15 cellular contexts compared by ENCODE assay signal in the genomic region with DNA sequence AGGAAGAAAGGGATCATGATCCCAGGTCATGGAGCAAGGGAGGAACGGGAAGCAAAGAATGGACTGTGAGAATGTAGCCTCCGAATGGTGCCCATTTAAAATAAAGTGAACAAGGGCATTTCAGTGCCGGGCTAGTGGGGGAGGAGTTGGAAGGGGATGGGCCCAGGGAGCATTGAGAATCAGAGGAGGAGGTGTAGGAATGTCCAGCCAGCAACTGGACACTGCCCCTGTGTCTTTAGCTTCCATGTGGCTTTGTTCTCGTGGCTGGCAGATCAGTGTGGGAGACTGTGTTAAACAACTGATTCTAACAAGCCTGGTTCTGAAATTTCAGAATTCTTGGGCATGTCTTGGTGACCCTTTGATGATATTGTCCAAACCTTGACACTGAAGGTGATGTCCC. TPM values are rescaled to one million over a fixed set of nuclear protein-coding genes. Genes with fewer than 3 reads are reported as not detected.
A peak's percentile ranks its signal among the peaks of the same experiment; 100 is the strongest.
DNase-seq lines count a peak whose midpoint lies in the region; ATAC-seq and TF ChIP-seq lines count a peak whose summit lies in the region.
"Had no signal": no experiment of that assay in that cellular context is flagged by ENCODE, and none has a peak within 500 bp of the region (broad histone marks: within the 10 kb centered on the region; RNA-seq: fewer than 3 reads in every experiment).

No MANE protein-coding gene starts in this region.

- DNase-seq in C1 segment of cervical spinal cord (lab: John Stamatoyannopoulos, UW), result peak in 9 of 14 donors; percentile 5 to 56 (median 38)
- DNase-seq in SK-MEL-5 (ENCODE audit: low read depth, low spot score), result peak; percentile 27
- DNase-seq in dorsolateral prefrontal cortex, result peak in 9 of 10 donors; percentile 18 to 75 (median 56)
- peak in 46 of 56 donors; percentile 6 to 75 (median 42) for DNase-seq in nucleus accumbens (lab: John Stamatoyannopoulos, UW)
- DNase-seq in CD14-positive monocyte (ENCODE audit: low spot score), result no peak
- DNase-seq in NCI-H748 (lab: John Stamatoyannopoulos, UW; ENCODE audit: unreplicated experiment), result no peak
- DNase-seq: activated naive CD4-positive, alpha-beta T cell treated with Interleukin-2 at 50 U/mL for 16 hours; cerebellar nuclear complex; DMS79 treated with DMSO at 0.1 percent for 48 hours; left lung; MG63; NCI-H2029 had no signal

- ATAC-seq in GM21360 (IDR thresholded peaks at IDR 0.05; ENCODE audit: unreplicated experiment) (no peak), GM18867 (IDR thresholded peaks at IDR 0.05; ENCODE audit: unreplicated experiment) (no peak)
- ATAC-seq: left lung had no signal

- H3K27me3 ChIP-seq in dorsolateral prefrontal cortex, result no peaks in the 10 kb centered on the region
- H3K27me3 ChIP-seq: left lung, MG63, suprapubic skin had no signal

- intact Hi-C loops in dorsolateral prefrontal cortex (cut with DNase I), result loop anchor here (10.0 kb wide), 2 partner anchors 50 to 140 kb away; no protein-coding TSS in a partner anchor
- intact Hi-C loops in CD14-positive monocyte (cut with micrococcal nuclease), result loop anchor here in 1 of 2 donors (10.0 kb wide), 1 partner anchor 180 kb away; the partner anchor contains the start of gene KDM3A

- no peak for TF ChIP-seq CTCF in dorsolateral prefrontal cortex (IDR thresholded peaks at IDR 0.05 in 54 of 56, conservative IDR thresholded peaks at IDR 0.05 in 2 of 56; ENCODE audit: low read depth in 1 of 56, partially characterized antibody in 56 of 56)
- TF ChIP-seq CTCF in CD14-positive monocyte (IDR thresholded peaks at IDR 0.05), result no peak

- H3K9me3 Mint-ChIP-seq in CD14-positive monocyte, result no peaks in the 10 kb centered on the region

- peak overlapping the region in 57 of 59 donors; percentile 13 to 99 (median 94) for H3K27ac ChIP-seq in dorsolateral prefrontal cortex
- H3K27ac ChIP-seq: left lung had no signal

- peak overlapping the region in 13 of 59 donors; percentile 6 to 86 (median 17) for H3K4me3 ChIP-seq in dorsolateral prefrontal cortex
- H3K4me3 ChIP-seq: left lung, MG63, suprapubic skin had no signal

- H3K27me3 Mint-ChIP-seq in CD14-positive monocyte (ENCODE audit: low read depth in 3 of 3), result peaks cover 0 to 8% (median 1%) of the 10 kb centered on the region in 3 donors

- H3K4me3 Mint-ChIP-seq in CD14-positive monocyte, result peak overlapping the region in 1 of 2 donors; percentile 14

- H3K4me1 Mint-ChIP-seq in CD14-positive monocyte, result peaks cover 22% of the 10 kb centered on the region

- in situ Hi-C loops in SK-MEL-5 (cut with HindIII; ENCODE audit: low pct_unique_long_range_greater_than_20kb, low sequenced_read_pairs), result no loop called here

- peak overlapping the region in 3 of 7 donors; percentile 6 to 57 (median 31) for H3K27ac Mint-ChIP-seq in CD14-positive monocyte

- H3K36me3 Mint-ChIP-seq in CD14-positive monocyte, result peaks cover 2% of the 10 kb centered on the region in 2 donors

RNA-seq across cellular contexts. Expression of gene RNF103, which starts 1.4 kb away (rescaled TPM):
- 11.2 and 13.4 TPM in 2 replicates for total RNA-seq in SK-MEL-5 (2014; rRNA removed; shearing (Covaris generic))
- polyA plus RNA-seq in SK-MEL-5 (2015; cell fraction: cytosol; rRNA removed), result 17.2 and 19.7 TPM in 2 replicates
- 26.0 and 40.8 TPM in 2 replicates for polyA plus RNA-seq in SK-MEL-5 (2015; cell fraction: nucleus; rRNA removed)
- 10 to 100 TPM; 37.3 to 62.1 (median 50.9) TPM for total RNA-seq in dorsolateral prefrontal cortex
- 1 to 10 TPM; 1.0 to 2.2 TPM for polyA plus RNA-seq in CD14-positive monocyte

Comparison
In these comparisons a context has a peak if more than half of its experiments do, and no peak if none do; other contexts are left out.
1. DNase-seq: peak in C1 segment of cervical spinal cord (9 of 14), SK-MEL-5 (single experiment), dorsolateral prefrontal cortex (9 of 10) and nucleus accumbens (46 of 56); none in CD14-positive monocyte (single experiment) and NCI-H748 (single experiment).